In the genomic region with DNA sequence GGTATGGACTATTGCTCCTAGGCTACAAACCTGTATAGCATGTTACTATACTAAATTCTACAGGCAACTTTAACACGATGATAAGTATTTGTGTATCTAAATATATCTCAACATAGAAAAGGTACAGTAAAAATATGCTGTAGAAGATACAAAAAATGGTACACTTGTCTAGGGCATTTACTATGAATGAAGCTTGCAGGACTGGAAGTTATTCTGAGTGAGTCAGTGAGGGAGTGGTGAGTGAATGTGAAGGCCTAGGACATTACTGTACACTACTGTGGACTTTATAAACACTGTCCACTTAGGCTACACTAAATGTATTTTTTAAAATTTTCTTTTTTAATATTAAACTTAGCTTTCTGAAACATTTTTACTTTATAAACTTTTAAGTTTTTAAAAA, we compare ENCODE assay signal across 16 cellular contexts.
A peak's percentile ranks its signal among the peaks of the same experiment; 100 is the strongest.
DNase-seq lines count a peak whose midpoint lies in the region; TF ChIP-seq lines count a peak whose summit lies in the region.
"Had no signal": no experiment of that assay in that cellular context is flagged by ENCODE, and none has a peak within 500 bp of the region (broad histone marks: within the 10 kb centered on the region; RNA-seq: fewer than 3 reads in every experiment).

No MANE protein-coding gene starts in this region.

- no peak overlapping the region for H3K9ac ChIP-seq in smooth muscle cell (ENCODE audit: low read depth)

- TF ChIP-seq CTCF in epithelial cell of esophagus (IDR thresholded peaks at IDR 0.05; ENCODE audit: insufficient read depth, low read depth, low read length, missing control alignments) (no peak), smooth muscle cell (IDR thresholded peaks at IDR 0.05; ENCODE audit: borderline replicate concordance, insufficient read depth, poor library complexity, severe bottlenecking) (no peak)

- H3K4me1 ChIP-seq in smooth muscle cell (ENCODE audit: low read depth), result peaks cover 9% of the 10 kb centered on the region
- H3K4me1 ChIP-seq: BE2C had no signal

- no peaks in the 10 kb centered on the region for H3K9me3 ChIP-seq in smooth muscle cell (replicated peaks; ENCODE audit: low read depth)
- H3K9me3 ChIP-seq: BE2C had no signal

- H2AFZ ChIP-seq in smooth muscle cell (ENCODE audit: low read depth), result no peak overlapping the region

- no peak overlapping the region for H3K4me2 ChIP-seq in smooth muscle cell

- no peaks in the 10 kb centered on the region for H3K27me3 ChIP-seq in smooth muscle cell (ENCODE audit: low read depth)
- H3K27me3 ChIP-seq: BE2C had no signal

- no peaks in the 10 kb centered on the region for H3F3A ChIP-seq in smooth muscle cell (ENCODE audit: low read depth)

- DNase-seq in HS-27A (ENCODE audit: low read depth), result peak; percentile 55
- DNase-seq in amniotic epithelial cell (ENCODE audit: low read depth), result peak; percentile 22
- peak; percentile 51 for DNase-seq in epithelial cell of esophagus (ENCODE audit: low read depth)
- no peak for DNase-seq in smooth muscle cell (lab: John Stamatoyannopoulos, UW; ENCODE audit: unreplicated experiment)
- no peak for DNase-seq in NK-92 (lab: John Stamatoyannopoulos, UW; ENCODE audit: unreplicated experiment)
- DNase-seq in NK-92 treated with Interleukin-12 subunit alpha and Interleukin-12 subunit beta, amount 100 ng/mL, for 24 hours (lab: John Stamatoyannopoulos, UW), result no peak
- DNase-seq in amygdala (lab: John Stamatoyannopoulos, UW), result no peak
- DNase-seq: BE2C; CD4-positive, alpha-beta memory T cell; HCEC 1CT; Kasumi-1; MV-4-11; NCI-H1417 treated with DMSO at 0.1 percent for 48 hours; NCI-H2029; NCI-H2171 treated with DMSO at 0.1 percent for 48 hours; NCI-H510A had no signal

- H3K79me2 ChIP-seq in smooth muscle cell (ENCODE audit: low read depth), result no peaks in the 10 kb centered on the region

- H4K20me1 ChIP-seq in smooth muscle cell (ENCODE audit: low read depth), result no peaks in the 10 kb centered on the region

- 86% methylated on average over 1 of the region's 1 CpG for WGBS in smooth muscle cell (ENCODE audit: low lambda C conversion rate)

- peak overlapping the region; percentile 11 for H3K27ac ChIP-seq in smooth muscle cell (ENCODE audit: low read depth)

- H3K4me3 ChIP-seq in epithelial cell of esophagus (ENCODE audit: low read length), result no peak overlapping the region
- no peak overlapping the region for H3K4me3 ChIP-seq in smooth muscle cell

- no peaks in the 10 kb centered on the region for H3K36me3 ChIP-seq in smooth muscle cell (ENCODE audit: low read depth)
- H3K36me3 ChIP-seq: BE2C had no signal

Comparison
In these comparisons a context has a peak if more than half of its experiments do, and no peak if none do; other contexts are left out.
1. DNase-seq: peak in HS-27A (single experiment), amniotic epithelial cell (single experiment) and epithelial cell of esophagus (single experiment); none in smooth muscle cell (single experiment), NK-92 (single experiment), NK-92 treated with Interleukin-12 subunit alpha and Interleukin-12 subunit beta, amount 100 ng/mL, for 24 hours (single experiment) and amygdala (0 of 56).